8 cellular contexts compared by ENCODE assay signal in genomic region chrX:135522132-135522530, GRCh38. TPM values are rescaled to one million over a fixed set of nuclear protein-coding genes. Genes with fewer than 3 reads are reported as not detected.
DNase-seq lines count a peak whose midpoint lies in the region; ATAC-seq, FAIRE-seq and TF ChIP-seq lines count a peak whose summit lies in the region.

No MANE protein-coding gene starts in this region.

- H3K9ac ChIP-seq in endothelial cell of umbilical vein (replicated peaks; ENCODE audit: extremely low read depth, insufficient read depth, low read length) = peak overlapping the region; percentile 60

- CTCF ChIA-PET in Panc1 (lab: Charles Lee) = no interaction called here
- CTCF ChIA-PET in endothelial cell of umbilical vein (lab: Charles Lee) = no interaction called here

- 0 to 28% methylated on average over 9 of the region's 9 CpGs for WGBS in pancreas, 2 donors

- H3K36me3 ChIP-seq in DOHH2 (ENCODE audit: control insufficient read depth, low read length) (no peaks in the 10 kb centered on the region), Panc1 (ENCODE audit: control insufficient read depth, insufficient read depth, low read length) (no peaks in the 10 kb centered on the region), endothelial cell of umbilical vein (ENCODE audit: control insufficient read depth in 2 of 2, extremely low read depth in 1 of 2, insufficient read depth in 2 of 2, low read length in 2 of 2) (no peaks in the 10 kb centered on the region), pancreas (no peaks in the 10 kb centered on the region)

- H3K27ac ChIP-seq in DOHH2 (ENCODE audit: low read depth, low read length) = peak overlapping the region; percentile 59
- H3K27ac ChIP-seq in Panc1 (ENCODE audit: low read length) = peak overlapping the region; percentile 96
- peak overlapping the region; percentile 58 for H3K27ac ChIP-seq in endothelial cell of umbilical vein (ENCODE audit: insufficient read depth, low read depth, low read length)
- H3K27ac ChIP-seq in pancreas = peak overlapping the region in 3 of 4 donors; percentile 46 to 75 (median 74)

- H3K27me3 ChIP-seq in DOHH2 (ENCODE audit: control insufficient read depth, low read length) (no peaks in the 10 kb centered on the region), Panc1 (ENCODE audit: control insufficient read depth, insufficient read depth, low read length) (no peaks in the 10 kb centered on the region), endothelial cell of umbilical vein (ENCODE audit: control insufficient read depth in 2 of 2, insufficient read depth in 2 of 2, low read length in 2 of 2) (no peaks in the 10 kb centered on the region), pancreas (no peaks in the 10 kb centered on the region)

- POLR2A ChIA-PET in Panc1 (lab: Charles Lee) = no interaction called here
- POLR2A ChIA-PET in endothelial cell of umbilical vein (lab: Charles Lee) = interaction anchor here (0.6 kb wide), 1 partner anchor 535 kb away, joined by 5 read pairs; no protein-coding TSS in a partner anchor

- no peak for DNase-seq in Panc1 (ENCODE audit: low read depth, low spot score)
- DNase-seq in endothelial cell of umbilical vein (ENCODE audit: low read depth, low spot score) = no peak
- no peak for DNase-seq in pancreas
- no peak for DNase-seq in activated gamma-delta T cell treated with Interleukin-2 at 50 U/mL for 16 hours
- DNase-seq in NCI-H1048 (lab: John Stamatoyannopoulos, UW) = no peak
- no peak for DNase-seq in LoVo (ENCODE audit: low spot score)
- DNase-seq in NCI-H2227 treated with DMSO at 0.1 percent for 48 hours (lab: John Stamatoyannopoulos, UW) = no peak

- H3K9me2 ChIP-seq in DOHH2 (replicated peaks; ENCODE audit: control insufficient read depth, low read length) = no peaks in the 10 kb centered on the region

- no peaks in the 10 kb centered on the region for H3K9me3 ChIP-seq in DOHH2 (ENCODE audit: control insufficient read depth, insufficient read depth, low read length)
- H3K9me3 ChIP-seq in Panc1 (ENCODE audit: control insufficient read depth, insufficient read depth, low read depth, low read length) = no peaks in the 10 kb centered on the region
- no peaks in the 10 kb centered on the region for H3K9me3 ChIP-seq in endothelial cell of umbilical vein (replicated peaks; ENCODE audit: control insufficient read depth, insufficient read depth, low read length)
- no peaks in the 10 kb centered on the region for H3K9me3 ChIP-seq in pancreas

- TF ChIP-seq CTCF in DOHH2 (IDR thresholded peaks at IDR 0.05; ENCODE audit: low read depth, low read length, poor library complexity, severe bottlenecking) (no peak), Panc1 (IDR thresholded peaks at IDR 0.05) (no peak), endothelial cell of umbilical vein (IDR thresholded peaks at IDR 0.05; ENCODE audit: extremely low read depth in 1 of 2, insufficient read depth in 1 of 2, low read depth in 1 of 2, low read length in 2 of 2) (no peak), pancreas (IDR thresholded peaks at IDR 0.05) (no peak)

- H2AFZ ChIP-seq in endothelial cell of umbilical vein (ENCODE audit: low read depth, low read length) = peak overlapping the region; percentile 10

- in situ Hi-C loops in Panc1 (cut with HindIII; ENCODE audit: low pct_unique_long_range_greater_than_20kb, low sequenced_read_pairs) = no loop called here

- BruUV-seq in Panc1 (replicated peaks; lab: Mats Ljungman, UMichigan) (no TSS peak), endothelial cell of umbilical vein (replicated peaks; lab: Mats Ljungman, UMichigan) (TSS peak; percentile 55)

- intact Hi-C loops in Panc1 (cut with micrococcal nuclease; ENCODE audit: unreplicated experiment) (no loop called here), endothelial cell of umbilical vein (cut with micrococcal nuclease) (loop anchor here (5.0 to 10.0 kb wide), 4 partner anchors 40 to 743 kb away; no protein-coding TSS in a partner anchor), pancreas (cut with DNase I) (no loop called here)

- H3K4me1 ChIP-seq in DOHH2 (ENCODE audit: control insufficient read depth, low read length) (peaks cover 12% of the 10 kb centered on the region), Panc1 (ENCODE audit: control insufficient read depth, insufficient read depth, low read length) (peaks cover 6% of the 10 kb centered on the region), endothelial cell of umbilical vein (ENCODE audit: control insufficient read depth, extremely low read depth, insufficient read depth, low read length) (peaks cover 4% of the 10 kb centered on the region), pancreas (no peaks in the 10 kb centered on the region)

- H3K4me2 ChIP-seq in DOHH2 (ENCODE audit: low read length) (peak overlapping the region; percentile 72), endothelial cell of umbilical vein (ENCODE audit: insufficient read depth, low read length) (peak overlapping the region; percentile 37)

- H3K9me1 ChIP-seq in endothelial cell of umbilical vein (replicated peaks; ENCODE audit: control insufficient read depth, extremely low read depth, insufficient read depth, low read length) = no peaks in the 10 kb centered on the region

- no peak for FAIRE-seq in endothelial cell of umbilical vein (lab: Jason Lieb, UNC)
- no peak for FAIRE-seq in pancreas (lab: Jason Lieb, UNC)

- no peak for TF ChIP-seq POLR2A in endothelial cell of umbilical vein (IDR thresholded peaks at IDR 0.05; ENCODE audit: low read depth, low read length)

- no peaks in the 10 kb centered on the region for H3F3A ChIP-seq in DOHH2 (ENCODE audit: control insufficient read depth, insufficient read depth)

- peak; percentile 49 for ATAC-seq in Panc1
- no peak for ATAC-seq in pancreas

- H3K79me2 ChIP-seq in DOHH2 (ENCODE audit: control insufficient read depth, low read length) (peaks cover 12% of the 10 kb centered on the region), endothelial cell of umbilical vein (ENCODE audit: control insufficient read depth, insufficient read depth, low read length) (no peaks in the 10 kb centered on the region)

- dilution Hi-C loops in endothelial cell of umbilical vein (cut with MboI; ENCODE audit: extremely low pct_ligation_motif_present, low sequenced_read_pairs) = no loop called here

- no peaks in the 10 kb centered on the region for H4K20me1 ChIP-seq in DOHH2 (ENCODE audit: control insufficient read depth, insufficient read depth, low read depth, low read length)
- H4K20me1 ChIP-seq in endothelial cell of umbilical vein (replicated peaks; ENCODE audit: control insufficient read depth, extremely low read depth, insufficient read depth, low read length) = no peaks in the 10 kb centered on the region

- H3K4me3 ChIP-seq in DOHH2 (ENCODE audit: low read length) = peak overlapping the region; percentile 78
- H3K4me3 ChIP-seq in Panc1 (ENCODE audit: low read depth in 2 of 2, low read length in 2 of 2) = peak overlapping the region; percentile 79 to 81
- H3K4me3 ChIP-seq in endothelial cell of umbilical vein (replicated peaks in 1 of 3; ENCODE audit: insufficient read depth in 1 of 3, low read depth in 1 of 3, low read length in 3 of 3) = peak overlapping the region; percentile 3 to 54 (median 41)
- peak overlapping the region in 3 of 4 donors; percentile 9 to 59 (median 31) for H3K4me3 ChIP-seq in pancreas

TF ChIP-seq in endothelial cell of umbilical vein, 7 proteins besides CTCF, POLR2A, EP300 and RAD21:
- TF ChIP-seq POLR2AphosphoS5 (IDR thresholded peaks at IDR 0.05; ENCODE audit: insufficient read depth, low read depth, low read length) = no peak
- TF ChIP-seq MYC (IDR thresholded peaks at IDR 0.05; ENCODE audit: low read depth, low read length) = no peak
- no peak for TF ChIP-seq MAX (IDR thresholded peaks at IDR 0.05; ENCODE audit: insufficient read depth, insufficient read length)
- no peak for TF ChIP-seq FOS (IDR thresholded peaks at IDR 0.05; ENCODE audit: borderline replicate concordance, insufficient read depth, low read length)
- TF ChIP-seq GATA2 (IDR thresholded peaks at IDR 0.05; ENCODE audit: insufficient read depth, insufficient read length, low read depth, low read length) = no peak

RNA-seq across cellular contexts. Expression of gene INTS6L, which starts 1.7 kb away (rescaled TPM):
- total RNA-seq in Panc1 (2021; ENCODE audit: unreplicated experiment) = 19.6 TPM
- 8.9 TPM for polyA plus RNA-seq in Panc1 (2012; ENCODE audit: insufficient read length)
- total RNA-seq in endothelial cell of umbilical vein = 5.6 and 7.5 TPM in 2 replicates
- polyA plus RNA-seq in endothelial cell of umbilical vein = 4.5 and 5.2 TPM in 2 replicates
- polyA plus RNA-seq in endothelial cell of umbilical vein (2011; cell fraction: cytosol; rRNA removed) = 2.3 and 3.4 TPM in 2 replicates
- 59.3 and 71.0 TPM in 2 replicates for polyA plus RNA-seq in endothelial cell of umbilical vein (2011; cell fraction: nucleus; rRNA removed)
- polyA plus RNA-seq in endothelial cell of umbilical vein (2012) = 4.6 and 5.3 TPM in 2 replicates
- 6.9 and 7.9 TPM in 2 replicates for polyA minus RNA-seq in endothelial cell of umbilical vein
- polyA minus RNA-seq in endothelial cell of umbilical vein (2011; cell fraction: cytosol; rRNA and poly(A)+ RNA removed) = not detected
- polyA minus RNA-seq in endothelial cell of umbilical vein (2011; cell fraction: nucleus; rRNA and poly(A)+ RNA removed) = 18.0 and 18.8 TPM in 2 replicates
- total RNA-seq in pancreas = 1 to 10 TPM; 1.0 to 4.1 (median 1.5) TPM
- polyA plus RNA-seq in pancreas = 1 to 10 TPM; 3.9 to 9.9 TPM
